ENCODE assay signal across 12 cellular contexts in genomic region chrX:110671068-110671803, GRCh38.
A peak's percentile ranks its signal among the peaks of the same experiment; 100 is the strongest.
DNase-seq lines count a peak whose midpoint lies in the region; ATAC-seq and TF ChIP-seq lines count a peak whose summit lies in the region.
"Had no signal": no experiment of that assay in that cellular context is flagged by ENCODE, and none has a peak within 500 bp of the region (broad histone marks: within the 10 kb centered on the region; RNA-seq: fewer than 3 reads in every experiment).

No MANE protein-coding gene starts in this region.

- H2AFZ ChIP-seq in GM23248 (no peak overlapping the region), mammary epithelial cell (ENCODE audit: low read depth, low read length) (no peak overlapping the region), PC-3 (ENCODE audit: low read length) (no peak overlapping the region)

- H3K27ac ChIP-seq in GM23248: no peak overlapping the region
- no peak overlapping the region for H3K27ac ChIP-seq in mammary epithelial cell (ENCODE audit: insufficient read depth, low read depth, low read length)
- H3K27ac ChIP-seq in PC-3 (ENCODE audit: low read length): no peak overlapping the region

- H3K4me3 ChIP-seq in GM23248 (no peak overlapping the region), mammary epithelial cell (replicated peaks in 1 of 3; ENCODE audit: insufficient read depth in 1 of 3, low read depth in 2 of 3, low read length in 3 of 3) (no peak overlapping the region), PC-3 (ENCODE audit: low read length) (no peak overlapping the region)
- H3K4me3 ChIP-seq: mucosa of descending colon had no signal

- 60 to 67% methylated on average over 3 of the region's 3 CpGs for WGBS in GM23248 (ENCODE audit: low coverage in 1 of 2, low lambda C conversion rate in 2 of 2, missing lambda C conversion rate in 2 of 2), 2 experiments
- 53% methylated on average over 3 of the region's 3 CpGs for WGBS in mammary epithelial cell (ENCODE audit: low coverage, missing lambda C conversion rate)

- intact Hi-C loops in mammary epithelial cell (cut with micrococcal nuclease) (no loop called here), PC-3 (cut with micrococcal nuclease) (no loop called here)

- TF ChIP-seq CTCF in mammary epithelial cell (conservative IDR thresholded peaks at IDR 0.05 in 1 of 2, IDR thresholded peaks at IDR 0.05 in 1 of 2; ENCODE audit: extremely low read depth in 1 of 2, insufficient read depth in 1 of 2, low read depth in 1 of 2, low read length in 2 of 2): no peak
- no peak for TF ChIP-seq CTCF in PC-3 (conservative IDR thresholded peaks at IDR 0.05; ENCODE audit: low read depth, low read length)

- dilution Hi-C loops in mammary epithelial cell (cut with HindIII; ENCODE audit: low sequenced_read_pairs): no loop called here

- no peaks in the 10 kb centered on the region for H3K27me3 ChIP-seq in GM23248 (replicated peaks; ENCODE audit: insufficient read depth)
- no peaks in the 10 kb centered on the region for H3K27me3 ChIP-seq in mammary epithelial cell (ENCODE audit: insufficient read depth, low read length)
- H3K27me3 ChIP-seq in PC-3 (ENCODE audit: low read length): no peaks in the 10 kb centered on the region

- H3K79me2 ChIP-seq in GM23248 (ENCODE audit: insufficient read depth) (no peaks in the 10 kb centered on the region), mammary epithelial cell (ENCODE audit: insufficient read depth, low read length) (no peaks in the 10 kb centered on the region), PC-3 (ENCODE audit: low read length) (no peaks in the 10 kb centered on the region)

- BruUV-seq in mammary epithelial cell (replicated peaks; lab: Mats Ljungman, UMichigan): no TSS peak
- BruUV-seq in PC-3 (replicated peaks; lab: Mats Ljungman, UMichigan): no TSS peak

- H3K9ac ChIP-seq in GM23248 (no peak overlapping the region), mammary epithelial cell (ENCODE audit: insufficient read depth, low read length) (no peak overlapping the region), PC-3 (ENCODE audit: low read length) (no peak overlapping the region)

- H3K9me3 ChIP-seq in GM23248 (ENCODE audit: low read depth): no peaks in the 10 kb centered on the region
- H3K9me3 ChIP-seq in mammary epithelial cell (replicated peaks; ENCODE audit: insufficient read depth, low read length): no peaks in the 10 kb centered on the region
- no peaks in the 10 kb centered on the region for H3K9me3 ChIP-seq in PC-3 (ENCODE audit: low read length)
- H3K9me3 ChIP-seq: mucosa of descending colon had no signal

- H3K4me1 Mint-ChIP-seq in activated T-cell treated with anti-CD3 and anti-CD28 coated beads, Interleukin-2, amount 50 U/mL, for 24 hours (ENCODE audit: low read depth): no peaks in the 10 kb centered on the region

- H3K4me1 ChIP-seq in GM23248 (ENCODE audit: insufficient read depth) (no peaks in the 10 kb centered on the region), mammary epithelial cell (ENCODE audit: insufficient read depth, low read length) (no peaks in the 10 kb centered on the region), PC-3 (ENCODE audit: insufficient read depth, low read length) (no peaks in the 10 kb centered on the region)

- no peaks in the 10 kb centered on the region for H3K9me3 Mint-ChIP-seq in activated T-cell treated with anti-CD3 and anti-CD28 coated beads, Interleukin-2, amount 50 U/mL, for 24 hours

- ATAC-seq in GM18867 (IDR thresholded peaks at IDR 0.05; ENCODE audit: unreplicated experiment) (peak; percentile 98), HG03439 (IDR thresholded peaks at IDR 0.05; ENCODE audit: unreplicated experiment) (peak; percentile 66), PC-3 (no peak)
- ATAC-seq: mucosa of descending colon had no signal

- no peaks in the 10 kb centered on the region for H4K20me1 ChIP-seq in GM23248 (ENCODE audit: insufficient read depth)
- H4K20me1 ChIP-seq in mammary epithelial cell (ENCODE audit: insufficient read depth, low read length): no peaks in the 10 kb centered on the region
- H4K20me1 ChIP-seq in PC-3 (ENCODE audit: low read length): no peaks in the 10 kb centered on the region

- H3K36me3 Mint-ChIP-seq in activated T-cell treated with anti-CD3 and anti-CD28 coated beads, Interleukin-2, amount 50 U/mL, for 24 hours (ENCODE audit: low read depth): no peaks in the 10 kb centered on the region

- H3F3A ChIP-seq in GM23248 (ENCODE audit: insufficient read depth) (no peaks in the 10 kb centered on the region), PC-3 (ENCODE audit: low read length, unreplicated experiment) (no peaks in the 10 kb centered on the region)

- peak; percentile 13 for DNase-seq in GM23248
- peak; percentile 17 for DNase-seq in mammary epithelial cell
- no peak for DNase-seq in DMS114 treated with DMSO at 0.1 percent for 48 hours (lab: John Stamatoyannopoulos, UW; ENCODE audit: unreplicated experiment)
- no peak for DNase-seq in activated T-cell treated with anti-CD3 and anti-CD28 coated beads, Interleukin-2, amount 50 U/mL, for 24 hours
- DNase-seq in nucleus accumbens (lab: John Stamatoyannopoulos, UW): no peak
- no peak for DNase-seq in PC-3
- DNase-seq: activated CD4-positive, CD25-positive, alpha-beta regulatory T cell; mucosa of descending colon; NK-92 treated with Interleukin-12 subunit alpha and Interleukin-12 subunit beta, amount 100 ng/mL, for 24 hours; stimulated activated CD4-positive, alpha-beta T cell treated with anti-CD3 and anti-CD28 coated beads, Interleukin-2, amount 100 ng/mL, for 48 hours had no signal

- peaks cover 24% of the 10 kb centered on the region for H3K27me3 Mint-ChIP-seq in activated T-cell treated with anti-CD3 and anti-CD28 coated beads, Interleukin-2, amount 50 U/mL, for 24 hours

- no peak overlapping the region for H3K27ac Mint-ChIP-seq in activated T-cell treated with anti-CD3 and anti-CD28 coated beads, Interleukin-2, amount 50 U/mL, for 24 hours

- in situ Hi-C loops in GM23248 (cut with MboI) (no loop called here), mammary epithelial cell (cut with MboI; ENCODE audit: low sequenced_read_pairs in 2 of 2) (no loop called here)

- POLR2A ChIA-PET in PC-3 (lab: Charles Lee; ENCODE audit: unreplicated experiment): no interaction called here

- H3K4me3 Mint-ChIP-seq in activated T-cell treated with anti-CD3 and anti-CD28 coated beads, Interleukin-2, amount 50 U/mL, for 24 hours: no peak overlapping the region

- H3K9me2 ChIP-seq in GM23248 (ENCODE audit: insufficient read depth) (no peaks in the 10 kb centered on the region), PC-3 (replicated peaks; ENCODE audit: low read length) (no peaks in the 10 kb centered on the region)

- H3K36me3 ChIP-seq in GM23248 (ENCODE audit: low read depth) (no peaks in the 10 kb centered on the region), mammary epithelial cell (ENCODE audit: insufficient read depth, low read length) (no peaks in the 10 kb centered on the region), PC-3 (ENCODE audit: low read depth, low read length) (no peaks in the 10 kb centered on the region)

- CTCF ChIA-PET in mammary epithelial cell (lab: Charles Lee; ENCODE audit: low non-redundant PET) (no interaction called here), PC-3 (lab: Charles Lee) (no interaction called here)

- H3K4me2 ChIP-seq in GM23248 (ENCODE audit: unreplicated experiment) (no peak overlapping the region), mammary epithelial cell (ENCODE audit: insufficient read depth, low read depth, low read length) (no peak overlapping the region), PC-3 (ENCODE audit: low read length) (no peak overlapping the region)

Comparison
In these comparisons a context has a peak if more than half of its experiments do, and no peak if none do; other contexts are left out.
1. DNase-seq: peak in GM23248 (single experiment) and mammary epithelial cell (single experiment); none in DMS114 treated with DMSO at 0.1 percent for 48 hours (single experiment), activated T-cell treated with anti-CD3 and anti-CD28 coated beads, Interleukin-2, amount 50 U/mL, for 24 hours (single experiment), nucleus accumbens (0 of 56) and PC-3 (single experiment).